Comparison of ENCODE assay signal across 15 cellular contexts in genomic region chr1:205296154-205296553, GRCh38. TPM values are rescaled to one million over a fixed set of nuclear protein-coding genes. Genes with fewer than 3 reads are reported as not detected.
DNase-seq lines count a peak whose midpoint lies in the region; ATAC-seq and TF ChIP-seq lines count a peak whose summit lies in the region.
"Had no signal": no experiment of that assay in that cellular context is flagged by ENCODE, and none has a peak within 500 bp of the region (broad histone marks: within the 10 kb centered on the region; RNA-seq: fewer than 3 reads in every experiment).

No MANE protein-coding gene starts in this region.

- peaks cover 78% of the 10 kb centered on the region for H3K4me1 Mint-ChIP-seq in CD8-positive, alpha-beta T cell (ENCODE audit: low read depth)

- H4K91ac ChIP-seq in IMR-90 (ENCODE audit: insufficient read depth, low read depth, low read length) (peak overlapping the region; percentile 97), neuronal stem cell (ENCODE audit: low read depth, low read length, poor library complexity) (no peak overlapping the region)

- H3K4me3 ChIP-seq in CD8-positive, alpha-beta T cell (ENCODE audit: low read depth, low read length) = no peak overlapping the region
- H3K4me3 ChIP-seq in IMR-90 (ENCODE audit: insufficient read depth, low read depth, low read length) (no peak overlapping the region), neuronal stem cell (ENCODE audit: low read length in 2 of 2) (no peak overlapping the region)
- H3K4me3 ChIP-seq: left ventricle myocardium inferior had no signal

- no peak overlapping the region for H3K4me3 Mint-ChIP-seq in CD8-positive, alpha-beta T cell
- H3K4me3 Mint-ChIP-seq: activated CD4-positive, alpha-beta T cell treated with anti-CD3 and anti-CD28 coated beads, Interleukin-2, amount 10 ng/mL, durations not matched to agents 7 days and 5 days; activated naive CD4-positive, alpha-beta T cell treated with anti-CD3 and anti-CD28 coated beads for 36 hours had no signal

- H3K4me2 ChIP-seq in IMR-90 (ENCODE audit: low read depth, low read length) (no peak overlapping the region), neuronal stem cell (ENCODE audit: insufficient read depth, low read length, poor library complexity, severe bottlenecking) (no peak overlapping the region)

- H3K9ac ChIP-seq in IMR-90 (ENCODE audit: low read depth, low read length) (no peak overlapping the region), neuronal stem cell (ENCODE audit: low read depth, low read length, poor library complexity) (no peak overlapping the region)

- H3K18ac ChIP-seq in IMR-90 (ENCODE audit: low read depth, low read length) (peak overlapping the region; percentile 95; the same call in 1 of the 2 replicates), neuronal stem cell (ENCODE audit: low read length) (peak overlapping the region; percentile 69)

- peak overlapping the region; percentile 19 for H3K27ac Mint-ChIP-seq in CD8-positive, alpha-beta T cell
- H3K27ac Mint-ChIP-seq: progenitor cell of endocrine pancreas had no signal

- dilution Hi-C loops in IMR-90 (cut with HindIII; ENCODE audit: low sequenced_read_pairs, unreplicated experiment) = no loop called here

- H3K23ac ChIP-seq in IMR-90 (ENCODE audit: low read depth, low read length) (peak overlapping the region; percentile 87; the same call in 1 of the 2 replicates), neuronal stem cell (ENCODE audit: low read depth, low read length, poor library complexity) (no peak overlapping the region)

- DNase-seq in CD8-positive, alpha-beta T cell = no peak
- DNase-seq in IMR-90 = no peak
- DNase-seq in foreskin keratinocyte = no peak
- no peak for DNase-seq in neuronal stem cell (ENCODE audit: low spot score)
- no peak for DNase-seq in NCI-H748 (lab: John Stamatoyannopoulos, UW; ENCODE audit: unreplicated experiment)
- no peak for DNase-seq in NCI-H2081 (lab: John Stamatoyannopoulos, UW)
- DNase-seq in T-helper 9 cell = no peak
- DNase-seq: activated CD4-positive, alpha-beta T cell treated with anti-CD3 and anti-CD28 coated beads, Interleukin-2, amount 10 ng/mL, durations not matched to agents 7 days and 5 days; activated naive CD4-positive, alpha-beta T cell treated with anti-CD3 and anti-CD28 coated beads for 36 hours; left ventricle myocardium inferior; NCI-H1417 treated with DMSO at 0.1 percent for 48 hours; NCI-H2171; NCI-H82; stimulated activated CD4-positive, alpha-beta T cell treated with anti-CD3 and anti-CD28 coated beads, Interleukin-2, amount 100 ng/mL, for 48 hours had no signal

- no peaks in the 10 kb centered on the region for H4K20me1 ChIP-seq in IMR-90 (ENCODE audit: insufficient read depth, low read length)

- no peaks in the 10 kb centered on the region for H3K27me3 Mint-ChIP-seq in CD8-positive, alpha-beta T cell (ENCODE audit: low read depth)
- H3K27me3 Mint-ChIP-seq: progenitor cell of endocrine pancreas had no signal

- H2BK15ac ChIP-seq in IMR-90 (ENCODE audit: low read depth, low read length) = peak overlapping the region; percentile 99
- no peak overlapping the region for H2BK15ac ChIP-seq in neuronal stem cell (ENCODE audit: low read length)

- H2BK120ac ChIP-seq in IMR-90 (ENCODE audit: low read depth, low read length) (peak overlapping the region; percentile 99), neuronal stem cell (ENCODE audit: low read depth, low read length) (no peak overlapping the region)

- WGBS in IMR-90 (ENCODE audit: extremely low coverage in 2 of 2, insufficient read length in 1 of 2), 2 experiments = 77% methylated on average over 2 of the region's 2 CpGs; no CpG with 5 or more reads in 1 of the 2 experiments
- WGBS in neuronal stem cell (ENCODE audit: extremely low coverage in 2 of 2, insufficient read length in 2 of 2, insufficient replicate concordance in 1 of 2), 2 donors = no CpG with 5 or more reads among the region's 2 CpGs

- H2BK12ac ChIP-seq in neuronal stem cell (ENCODE audit: low read length) = no peak overlapping the region

- H2AFZ ChIP-seq in IMR-90 (replicated peaks; ENCODE audit: low read length, poor library complexity) (no peak overlapping the region), neuronal stem cell (ENCODE audit: low read length) (no peak overlapping the region)

- no peak for TF ChIP-seq CTCF in CD8-positive, alpha-beta T cell (IDR thresholded peaks at IDR 0.05)
- no peak for TF ChIP-seq CTCF in IMR-90 (conservative IDR thresholded peaks at IDR 0.05; ENCODE audit: low read depth, low read length)
- TF ChIP-seq CTCF in foreskin keratinocyte (conservative IDR thresholded peaks at IDR 0.05) = no peak

- H3K79me1 ChIP-seq in IMR-90 (ENCODE audit: low read depth in 1 of 2, low read length in 2 of 2) = peaks cover 20 to 63% of the 10 kb centered on the region in 2 experiments
- no peaks in the 10 kb centered on the region for H3K79me1 ChIP-seq in neuronal stem cell (ENCODE audit: low read depth, low read length)

- H3K4me1 ChIP-seq in CD8-positive, alpha-beta T cell (ENCODE audit: insufficient read depth, low read length) = peaks cover 66% of the 10 kb centered on the region
- peaks cover 37% of the 10 kb centered on the region for H3K4me1 ChIP-seq in IMR-90 (ENCODE audit: control insufficient read depth, insufficient read depth, low read length)
- peaks cover 53% of the 10 kb centered on the region for H3K4me1 ChIP-seq in foreskin keratinocyte
- H3K4me1 ChIP-seq in neuronal stem cell (ENCODE audit: control insufficient read depth in 2 of 2, insufficient read depth in 1 of 2, low read depth in 1 of 2, low read length in 2 of 2) = peaks cover 45 to 51% of the 10 kb centered on the region in 2 donors

- H3K9me1 ChIP-seq in IMR-90 (ENCODE audit: insufficient read depth, low read length) = peaks cover 36% of the 10 kb centered on the region

- H3K56ac ChIP-seq in IMR-90 (ENCODE audit: extremely low read depth, insufficient read depth, low read length) = peak overlapping the region; percentile 66

- peak; percentile 61 for ATAC-seq in CD8-positive, alpha-beta T cell
- ATAC-seq in IMR-90 (ENCODE audit: low read depth) (no peak), foreskin keratinocyte (no peak)

- H2BK5ac ChIP-seq in IMR-90 (ENCODE audit: low read depth, low read length, poor library complexity, severe bottlenecking) (peak overlapping the region; percentile 97), neuronal stem cell (ENCODE audit: low read length) (no peak overlapping the region)

- peak overlapping the region; percentile 81 to 97 for H4K8ac ChIP-seq in IMR-90 (ENCODE audit: low read depth in 2 of 2, low read length in 2 of 2)
- no peak overlapping the region for H4K8ac ChIP-seq in neuronal stem cell (ENCODE audit: low read depth, low read length)

- peak overlapping the region; percentile 99 for H2AK5ac ChIP-seq in IMR-90 (ENCODE audit: low read depth, low read length)
- no peak overlapping the region for H2AK5ac ChIP-seq in neuronal stem cell (ENCODE audit: low read depth, low read length)

- in situ Hi-C loops in IMR-90 (cut with MboI; ENCODE audit: low sequenced_read_pairs) = no loop called here

- H3K9me3 ChIP-seq in CD8-positive, alpha-beta T cell (ENCODE audit: low read length) = no peaks in the 10 kb centered on the region
- H3K9me3 ChIP-seq in IMR-90 (ENCODE audit: control insufficient read depth, insufficient read depth, low read length) = no peaks in the 10 kb centered on the region
- H3K9me3 ChIP-seq in neuronal stem cell (replicated peaks in 1 of 2; ENCODE audit: control insufficient read depth in 2 of 2, insufficient read depth in 1 of 2, low read depth in 1 of 2, low read length in 2 of 2) = no peaks in the 10 kb centered on the region
- H3K9me3 ChIP-seq: left ventricle myocardium inferior had no signal

- H3K14ac ChIP-seq in IMR-90 (replicated peaks; ENCODE audit: low read depth, low read length) (peak overlapping the region; percentile 77), neuronal stem cell (ENCODE audit: low read length) (no peak overlapping the region)

- H3K4ac ChIP-seq in IMR-90 (ENCODE audit: low read depth, low read length) (peak overlapping the region; percentile 99), neuronal stem cell (ENCODE audit: low read length) (no peak overlapping the region)

- TF ChIP-seq POLR2A in IMR-90 (IDR thresholded peaks at IDR 0.05; ENCODE audit: low read depth, low read length) = no peak

- POLR2A ChIA-PET in CD8-positive, alpha-beta T cell (lab: Charles Lee) = interaction anchor here (0.7 to 3.2 kb wide), 2 partner anchors 16 to 24 kb away, joined by 3 to 16 read pairs; no protein-coding TSS in a partner anchor
- POLR2A ChIA-PET in IMR-90 (lab: Charles Lee; ENCODE audit: unreplicated experiment) = no interaction called here

- peak overlapping the region; percentile 60 for H2AK9ac ChIP-seq in IMR-90 (replicated peaks; ENCODE audit: low read depth, low read length, poor library complexity)

- BruUV-seq in IMR-90 (replicated peaks; lab: Mats Ljungman, UMichigan) = no TSS peak

- peak overlapping the region; percentile 82; the same call in 1 of the 2 replicates for H4K5ac ChIP-seq in IMR-90 (ENCODE audit: low read depth, low read length)

- TF ChIP-seq RAD21 in IMR-90 (IDR thresholded peaks at IDR 0.05; ENCODE audit: low read length) = no peak

- H3K9me3 Mint-ChIP-seq in CD8-positive, alpha-beta T cell = no peaks in the 10 kb centered on the region
- H3K9me3 Mint-ChIP-seq: activated CD4-positive, alpha-beta T cell treated with anti-CD3 and anti-CD28 coated beads, Interleukin-2, amount 10 ng/mL, durations not matched to agents 7 days and 5 days; activated naive CD4-positive, alpha-beta T cell treated with anti-CD3 and anti-CD28 coated beads for 36 hours had no signal

- no peak overlapping the region for H3K27ac ChIP-seq in CD8-positive, alpha-beta T cell (ENCODE audit: low read depth, low read length)
- H3K27ac ChIP-seq in IMR-90 (ENCODE audit: insufficient read depth, low read length) (peak overlapping the region; percentile 65), foreskin keratinocyte (peak overlapping the region; percentile 94), neuronal stem cell (replicated peaks; ENCODE audit: low read length) (peak overlapping the region; percentile 98)
- H3K27ac ChIP-seq: left ventricle myocardium inferior had no signal

- H3K36me3 Mint-ChIP-seq in CD8-positive, alpha-beta T cell = peaks cover 6% of the 10 kb centered on the region

- H2BK20ac ChIP-seq in IMR-90 (ENCODE audit: low read depth, low read length) = peak overlapping the region; percentile 100

- intact Hi-C loops in CD8-positive, alpha-beta T cell (cut with DNase I, micrococcal nuclease) = loop anchor here in 1 of 2 experiments (2.0 kb wide), 1 partner anchor 23 kb away; no protein-coding TSS in a partner anchor
- intact Hi-C loops in IMR-90 (cut with micrococcal nuclease) = no loop called here

- peaks cover 2% of the 10 kb centered on the region for H3K36me3 ChIP-seq in CD8-positive, alpha-beta T cell (ENCODE audit: insufficient read depth, low read length)
- H3K36me3 ChIP-seq in IMR-90 (ENCODE audit: control insufficient read depth, insufficient read depth, low read length) (no peaks in the 10 kb centered on the region), neuronal stem cell (replicated peaks in 1 of 2; ENCODE audit: control insufficient read depth in 2 of 2, insufficient read depth in 2 of 2, low read length in 2 of 2) (peaks cover 0 to 13% of the 10 kb centered on the region in 2 donors)
- H3K36me3 ChIP-seq: left ventricle myocardium inferior had no signal

- H3K27me3 ChIP-seq in CD8-positive, alpha-beta T cell (ENCODE audit: insufficient read depth, low read length) = no peaks in the 10 kb centered on the region
- no peaks in the 10 kb centered on the region for H3K27me3 ChIP-seq in IMR-90 (ENCODE audit: control insufficient read depth, insufficient read depth, low read length)
- H3K27me3 ChIP-seq in foreskin keratinocyte = no peaks in the 10 kb centered on the region
- no peaks in the 10 kb centered on the region for H3K27me3 ChIP-seq in neuronal stem cell (ENCODE audit: control insufficient read depth in 3 of 3, insufficient read depth in 3 of 3, low read depth in 1 of 3, low read length in 3 of 3)

- CTCF ChIA-PET in CD8-positive, alpha-beta T cell (lab: Charles Lee) = interaction anchor here (0.5 to 12.7 kb wide), 8 partner anchors 11 to 327 kb away, joined by 3 to 83 read pairs (median 19); partner anchors contain the start of gene NUAK2
- CTCF ChIA-PET in IMR-90 (lab: Yijun Ruan, JAX) = interaction anchor here (1.2 to 1.3 kb wide), 2 partner anchors 11 to 23 kb away, joined by 3 to 6 read pairs; no protein-coding TSS in a partner anchor

RNA-seq across cellular contexts. Expression of gene NUAK2, which starts 25.4 kb away (rescaled TPM):
- 10 to 100 TPM; 17.1 to 18.3 TPM for total RNA-seq in CD8-positive, alpha-beta T cell
- 7.2 and 8.1 TPM in 2 replicates for total RNA-seq in IMR-90 (2012; rRNA removed)
- polyA plus RNA-seq in IMR-90 (2012; rRNA removed) = 17.6 and 18.7 TPM in 2 replicates
- 12.3 and 18.8 TPM in 2 replicates for polyA plus RNA-seq in IMR-90 (2012; cell fraction: cytosol; rRNA removed)
- polyA plus RNA-seq in IMR-90 (2012; cell fraction: nucleus; rRNA removed; ENCODE audit: low replicate concordance) = 22.8 and 32.1 TPM in 2 replicates
- 15.1 and 21.6 TPM in 2 replicates for total RNA-seq in foreskin keratinocyte
- 9.5 and 12.4 TPM in 2 replicates for polyA plus RNA-seq in foreskin keratinocyte
- polyA plus RNA-seq in neuronal stem cell (2013, experiment 1 of 2) = 55.9 TPM
- polyA plus RNA-seq in neuronal stem cell (2013, experiment 2 of 2) = 57.2 TPM
